9 cellular contexts compared by ENCODE assay signal in the genomic region with DNA sequence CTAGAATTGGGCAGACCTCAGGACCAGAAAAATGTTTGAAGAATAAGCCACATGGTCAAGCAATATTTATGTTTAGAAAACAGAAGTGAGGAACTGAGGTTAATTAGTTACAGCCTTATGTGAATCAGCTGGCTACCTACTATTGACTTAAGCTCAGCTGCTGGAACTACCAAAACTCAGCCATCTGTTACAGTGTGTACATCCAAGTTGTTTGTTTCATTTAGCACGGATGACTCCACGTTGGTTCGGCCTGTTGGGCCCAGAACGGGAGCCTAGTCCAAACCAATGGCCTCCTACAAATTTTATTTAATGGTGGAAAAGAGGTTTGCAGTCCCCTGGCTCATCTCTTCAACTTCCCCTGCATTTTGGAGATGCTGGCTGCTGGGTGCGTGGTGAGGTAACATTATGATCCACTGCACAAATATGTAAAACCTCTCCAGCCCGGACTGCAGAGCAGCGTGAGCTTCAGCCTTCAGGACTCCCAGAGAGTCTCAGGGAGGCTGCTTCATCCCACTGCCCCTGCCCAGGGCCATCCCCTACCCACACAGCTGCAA.
DNase-seq lines count a peak whose midpoint lies in the region; ATAC-seq and TF ChIP-seq lines count a peak whose summit lies in the region.
"Had no signal": no experiment of that assay in that cellular context is flagged by ENCODE, and none has a peak within 500 bp of the region (broad histone marks: within the 10 kb centered on the region; RNA-seq: fewer than 3 reads in every experiment).

No MANE protein-coding gene starts in this region.

- DNase-seq in COLO668 (lab: John Stamatoyannopoulos, UW; ENCODE audit: unreplicated experiment) = peak; percentile 76
- peak; percentile 65 for DNase-seq in Karpas-422
- no peak for DNase-seq in chondrocyte (ENCODE audit: low spot score)
- DNase-seq in psoas muscle = peak in 1 of 2 donors; percentile 35
- DNase-seq in islet precursor cell = no peak
- no peak for DNase-seq in cortex of kidney (lab: John Stamatoyannopoulos, UW)
- no peak for DNase-seq in NCI-H2029 treated with DMSO at 0.1 percent for 48 hours (lab: John Stamatoyannopoulos, UW)

- H3K4me2 ChIP-seq in Karpas-422 (ENCODE audit: low read depth, low read length, poor library complexity, severe bottlenecking) = peak overlapping the region; percentile 45

- no peaks in the 10 kb centered on the region for H3K36me3 ChIP-seq in Karpas-422 (ENCODE audit: insufficient read depth, low read length)
- H3K36me3 ChIP-seq in psoas muscle (ENCODE audit: insufficient read depth in 1 of 2, low read depth in 1 of 2) = no peaks in the 10 kb centered on the region

- H3K9me2 ChIP-seq in Karpas-422 (replicated peaks; ENCODE audit: insufficient read depth, low read length) = no peaks in the 10 kb centered on the region

- no peak for TF ChIP-seq CTCF in chondrocyte (IDR thresholded peaks at IDR 0.05)
- TF ChIP-seq CTCF in psoas muscle (IDR thresholded peaks at IDR 0.05) = no peak

- no peaks in the 10 kb centered on the region for H3K36me3 Mint-ChIP-seq in chondrocyte (ENCODE audit: low read depth)

- H4K20me1 ChIP-seq in Karpas-422 (ENCODE audit: insufficient read depth, low read depth, low read length) = no peaks in the 10 kb centered on the region

- intact Hi-C loops in psoas muscle (cut with DNase I) = no loop called here

- H3K4me1 ChIP-seq in Karpas-422 (ENCODE audit: low read length) (peaks cover 33% of the 10 kb centered on the region), psoas muscle (peaks cover 10% of the 10 kb centered on the region)

- H3K4me1 Mint-ChIP-seq in chondrocyte (ENCODE audit: low read depth) = peaks cover 26% of the 10 kb centered on the region

- WGBS in psoas muscle, 3 donors = 27 to 53% (median 28%) methylated on average over 7 of the region's 7 CpGs

- no peaks in the 10 kb centered on the region for H3K9me3 Mint-ChIP-seq in chondrocyte (ENCODE audit: low read depth)
- H3K9me3 Mint-ChIP-seq: dendritic cell treated with granulocyte-macrophage colony-stimulating factor and Interleukin-4, amounts not matched to agents 40 ng/mL and 50 ng/mL, for 4 days had no signal

- no peak overlapping the region for H3K4me3 Mint-ChIP-seq in chondrocyte (ENCODE audit: unreplicated experiment)
- H3K4me3 Mint-ChIP-seq: dendritic cell treated with granulocyte-macrophage colony-stimulating factor and Interleukin-4, amounts not matched to agents 40 ng/mL and 50 ng/mL, for 4 days had no signal

- ATAC-seq in GM21529 (IDR thresholded peaks at IDR 0.05; ENCODE audit: unreplicated experiment) = peak; percentile 71
- peak; percentile 62 to 78 (median 74) for ATAC-seq in psoas muscle

- no peaks in the 10 kb centered on the region for H3K27me3 ChIP-seq in Karpas-422 (ENCODE audit: low read length)
- H3K27me3 ChIP-seq in psoas muscle (ENCODE audit: insufficient read depth in 3 of 3, low read length in 2 of 3) = no peaks in the 10 kb centered on the region

- H3K79me2 ChIP-seq in Karpas-422 (ENCODE audit: low read length) = no peaks in the 10 kb centered on the region

- peak overlapping the region; percentile 26; the same call in 1 of the 2 replicates for H3K4me3 ChIP-seq in Karpas-422 (ENCODE audit: low read length)
- no peak overlapping the region for H3K4me3 ChIP-seq in psoas muscle

- peak overlapping the region; percentile 75 for H2AFZ ChIP-seq in Karpas-422 (ENCODE audit: low read length)

- no peaks in the 10 kb centered on the region for H3K9me3 ChIP-seq in Karpas-422 (ENCODE audit: low read length)
- no peaks in the 10 kb centered on the region for H3K9me3 ChIP-seq in psoas muscle

- H3K27ac ChIP-seq in Karpas-422 (ENCODE audit: low read length) (no peak overlapping the region), psoas muscle (peak overlapping the region; percentile 24)

- no peaks in the 10 kb centered on the region for H3K27me3 Mint-ChIP-seq in chondrocyte (ENCODE audit: low read depth)
- H3K27me3 Mint-ChIP-seq: dendritic cell treated with granulocyte-macrophage colony-stimulating factor and Interleukin-4, amounts not matched to agents 40 ng/mL and 50 ng/mL, for 4 days had no signal

- H3K27ac Mint-ChIP-seq in chondrocyte (ENCODE audit: unreplicated experiment) = peak overlapping the region; percentile 84
- H3K27ac Mint-ChIP-seq: dendritic cell treated with granulocyte-macrophage colony-stimulating factor and Interleukin-4, amounts not matched to agents 40 ng/mL and 50 ng/mL, for 4 days had no signal

- peak overlapping the region; percentile 31 for H3K9ac ChIP-seq in Karpas-422 (ENCODE audit: low read length)

Comparison
In these comparisons a context has a peak if more than half of its experiments do, and no peak if none do; other contexts are left out.
1. DNase-seq: peak in COLO668 (single experiment) and Karpas-422 (single experiment); none in chondrocyte (single experiment), islet precursor cell (single experiment), cortex of kidney (single experiment) and NCI-H2029 treated with DMSO at 0.1 percent for 48 hours (single experiment).